26 cellular contexts compared by ENCODE assay signal in genomic region chr5:174235993-174236528, GRCh38.
"Had no signal": no experiment of that assay in that cellular context is flagged by ENCODE, and none has a peak within 500 bp of the region (broad histone marks: within the 10 kb centered on the region; RNA-seq: fewer than 3 reads in every experiment).

No MANE protein-coding gene starts in this region.

- H3K27ac ChIP-seq: lower lobe of right lung, right lobe of liver, stomach, suprapubic skin, tibial nerve had no signal

- H3K4me1 ChIP-seq: lower lobe of right lung, right lobe of liver, stomach, suprapubic skin, tibial nerve had no signal

- H3K4me3 ChIP-seq: lower lobe of right lung, mucosa of descending colon, right lobe of liver, skin epidermis, stomach, suprapubic skin, tibial nerve had no signal

- H3K9me3 Mint-ChIP-seq: activated naive CD4-positive, alpha-beta T cell treated with anti-CD3 and anti-CD28 coated beads for 36 hours had no signal

- H3K27ac Mint-ChIP-seq: activated naive CD4-positive, alpha-beta T cell treated with anti-CD3 and anti-CD28 coated beads for 36 hours; activated naive CD8-positive, alpha-beta T cell treated with anti-CD3 and anti-CD28 coated beads, Interleukin-2, amount 10 ng/mL, durations not matched to agents 7 days and 5 days; nephron progenitor cell; stimulated activated memory B cell treated with anti-CD40 and anti-IgM and Interleukin-4, amounts not matched to agents 10 μg/mL and 1 μg/mL and 100 μg/mL, for 72 hours had no signal

- H3K9me3 ChIP-seq: lower lobe of right lung, mucosa of descending colon, right lobe of liver, suprapubic skin had no signal

- H3K36me3 ChIP-seq: lower lobe of right lung, right lobe of liver, stomach, suprapubic skin, tibial nerve had no signal

- ATAC-seq: left lobe of liver; lower lobe of right lung; mucosa of descending colon; right lobe of liver; stimulated activated memory B cell treated with anti-CD40 and anti-IgM and Interleukin-4, amounts not matched to agents 10 μg/mL and 1 μg/mL and 100 μg/mL, for 72 hours had no signal

- H3K4me3 Mint-ChIP-seq: activated naive CD4-positive, alpha-beta T cell treated with anti-CD3 and anti-CD28 coated beads for 36 hours; activated naive CD8-positive, alpha-beta T cell treated with anti-CD3 and anti-CD28 coated beads, Interleukin-2, amount 10 ng/mL, durations not matched to agents 7 days and 5 days; nephron progenitor cell; stimulated activated memory B cell treated with anti-CD40 and anti-IgM and Interleukin-4, amounts not matched to agents 10 μg/mL and 1 μg/mL and 100 μg/mL, for 72 hours had no signal

- H3K27me3 Mint-ChIP-seq: activated naive CD8-positive, alpha-beta T cell treated with anti-CD3 and anti-CD28 coated beads, Interleukin-2, amount 10 ng/mL, durations not matched to agents 7 days and 5 days; stimulated activated memory B cell treated with anti-CD40 and anti-IgM and Interleukin-4, amounts not matched to agents 10 μg/mL and 1 μg/mL and 100 μg/mL, for 72 hours had no signal

- H3K36me3 Mint-ChIP-seq: activated naive CD8-positive, alpha-beta T cell treated with anti-CD3 and anti-CD28 coated beads, Interleukin-2, amount 10 ng/mL, durations not matched to agents 7 days and 5 days; stimulated activated memory B cell treated with anti-CD40 and anti-IgM and Interleukin-4, amounts not matched to agents 10 μg/mL and 1 μg/mL and 100 μg/mL, for 72 hours had no signal

- H3K4me1 Mint-ChIP-seq: activated naive CD8-positive, alpha-beta T cell treated with anti-CD3 and anti-CD28 coated beads, Interleukin-2, amount 10 ng/mL, durations not matched to agents 7 days and 5 days; nephron progenitor cell; stimulated activated memory B cell treated with anti-CD40 and anti-IgM and Interleukin-4, amounts not matched to agents 10 μg/mL and 1 μg/mL and 100 μg/mL, for 72 hours had no signal

- H3K27me3 ChIP-seq: right lobe of liver, stomach, suprapubic skin, tibial nerve had no signal

- DNase-seq: activated CD4-positive, alpha-beta T cell treated with anti-CD3 and anti-CD28 coated beads for 4 hours; activated CD4-positive, alpha-beta T cell treated with anti-CD3 and anti-CD28 coated beads, Interleukin-2, amount 50 U/mL, for 48 hours; activated CD4-positive, CD25-positive, alpha-beta regulatory T cell; activated effector memory CD4-positive, alpha-beta T cell treated with Interleukin-2 at 50 U/mL for 16 hours; activated naive CD4-positive, alpha-beta T cell treated with anti-CD3 and anti-CD28 coated beads for 36 hours; activated naive CD8-positive, alpha-beta T cell treated with anti-CD3 and anti-CD28 coated beads, Interleukin-2, amount 10 ng/mL, durations not matched to agents 7 days and 5 days; activated T-cell treated with anti-CD3 and anti-CD28 coated beads, Interleukin-2, amount 50 U/mL, for 48 hours; amniotic stem cell; dermis blood vessel endothelial cell; effector CD8-positive, alpha-beta T cell; foreskin melanocyte; kidney; lower lobe of right lung; mesendoderm; mucosa of descending colon; nephron progenitor cell; posterior cingulate gyrus; right lobe of liver; stimulated activated CD4-positive, alpha-beta T cell treated with anti-CD3 and anti-CD28 coated beads, Interleukin-2, amount 100 ng/mL, for 24 hours; stomach; T1000 had no signal
